In the genomic region with DNA sequence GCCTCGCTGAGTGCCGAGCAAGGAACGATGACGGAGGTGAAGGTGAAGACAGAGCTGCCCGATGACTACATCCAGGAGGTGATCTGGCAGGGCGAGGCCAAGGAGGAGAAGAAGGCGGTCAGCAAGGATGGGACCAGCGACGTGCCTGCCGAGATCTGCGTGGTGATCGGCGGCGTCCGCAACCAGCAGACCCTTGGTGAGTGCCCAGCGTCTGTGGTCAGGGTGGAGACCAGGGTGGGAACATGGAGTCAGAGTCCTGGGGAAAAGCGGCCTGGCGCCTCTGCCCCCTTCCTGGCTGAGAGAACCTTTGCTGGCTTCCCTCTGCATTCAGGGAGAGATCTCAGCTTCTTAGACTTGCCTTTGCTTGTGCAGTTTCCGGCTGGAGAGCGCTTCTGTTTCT, we compare ENCODE assay signal across 27 cellular contexts.
"Had no signal": no experiment of that assay in that cellular context is flagged by ENCODE, and none has a peak within 500 bp of the region (broad histone marks: within the 10 kb centered on the region; RNA-seq: fewer than 3 reads in every experiment).

No MANE protein-coding gene starts in this region.

- H3K9me3 ChIP-seq: colonic mucosa, lower lobe of right lung, mucosa of descending colon, SK-N-SH, stomach, tibial nerve had no signal

- H3K27me3 ChIP-seq: colonic mucosa, dorsolateral prefrontal cortex, stomach, tibial nerve had no signal

- H3K4me2 ChIP-seq: SK-N-SH had no signal

- ATAC-seq: activated naive CD8-positive, alpha-beta T cell treated with anti-CD3 and anti-CD28 coated beads, Interleukin-2, amount 50 U/mL, for 24 hours; left colon; stimulated activated memory B cell treated with anti-CD40 and anti-IgM and Interleukin-4, amounts not matched to agents 10 μg/mL and 1 μg/mL and 100 μg/mL, for 72 hours had no signal

- H3K4me3 ChIP-seq: colonic mucosa, dorsolateral prefrontal cortex, lower lobe of right lung, mucosa of descending colon, stomach, tibial nerve had no signal

- H3K4me1 Mint-ChIP-seq: activated naive CD4-positive, alpha-beta T cell treated with anti-CD3 and anti-CD28 coated beads, Interleukin-2, amount 50 U/mL, for 24 hours had no signal

- H3K27ac Mint-ChIP-seq: activated CD4-positive, alpha-beta memory T cell treated with anti-CD3 and anti-CD28 coated beads for 36 hours; activated CD4-positive, alpha-beta T cell treated with anti-CD3 and anti-CD28 coated beads, Interleukin-2, amount 10 ng/mL, durations not matched to agents 24 days and 14 days; activated naive CD4-positive, alpha-beta T cell treated with anti-CD3 and anti-CD28 coated beads, Interleukin-2, amount 50 U/mL, for 24 hours; activated naive CD8-positive, alpha-beta T cell treated with anti-CD3 and anti-CD28 coated beads, Interleukin-2, amount 50 U/mL, for 24 hours; activated T-cell treated with anti-CD3 and anti-CD28 coated beads, Interleukin-2, amount 50 U/mL, for 24 hours; stimulated activated memory B cell treated with anti-CD40 and anti-IgM and Interleukin-4, amounts not matched to agents 10 μg/mL and 1 μg/mL and 100 μg/mL, for 72 hours; T-helper 1 cell treated with Interleukin-12 subunit alpha and Interleukin-12 subunit beta and Interleukin-4 antibody, amounts not matched to agents 30 μg/mL and 1 μg/mL, for 36 hours had no signal

- H3K4me1 ChIP-seq: colonic mucosa had no signal

- DNase-seq: activated CD4-positive, alpha-beta memory T cell treated with anti-CD3 and anti-CD28 coated beads for 36 hours; activated CD4-positive, alpha-beta T cell treated with anti-CD3 and anti-CD28 coated beads, Interleukin-2, amount 10 ng/mL, durations not matched to agents 24 days and 14 days; activated CD4-positive, CD25-positive, alpha-beta regulatory T cell treated with anti-CD3 and anti-CD28 coated beads, Interleukin-2, amount 50 U/mL, for 72 hours; activated CD8-positive, alpha-beta memory T cell treated with anti-CD3 and anti-CD28 coated beads, Interleukin-2, amount 50 U/mL, for 48 hours; activated naive CD8-positive, alpha-beta T cell treated with anti-CD3 and anti-CD28 coated beads, Interleukin-2, amount 50 U/mL, for 24 hours; activated T-cell treated with anti-CD3 and anti-CD28 coated beads, Interleukin-2, amount 50 U/mL, for 24 hours; amygdala; colonic mucosa; effector memory CD4-positive, alpha-beta T cell; hippocampal formation; left colon; lower lobe of right lung; mesenchymal stem cell; mucosa of descending colon; occipital lobe; SK-N-SH; small intestine; stimulated activated CD4-positive, alpha-beta T cell treated with anti-CD3 and anti-CD28 coated beads, Interleukin-4, amount 100 ng/mL, for 24 hours; stomach; SW 1271; T1000 had no signal

- H3K9me3 Mint-ChIP-seq: activated CD4-positive, alpha-beta memory T cell treated with anti-CD3 and anti-CD28 coated beads for 36 hours; activated CD4-positive, alpha-beta T cell treated with anti-CD3 and anti-CD28 coated beads, Interleukin-2, amount 10 ng/mL, durations not matched to agents 24 days and 14 days; activated naive CD4-positive, alpha-beta T cell treated with anti-CD3 and anti-CD28 coated beads, Interleukin-2, amount 50 U/mL, for 24 hours; activated naive CD8-positive, alpha-beta T cell treated with anti-CD3 and anti-CD28 coated beads, Interleukin-2, amount 50 U/mL, for 24 hours; activated T-cell treated with anti-CD3 and anti-CD28 coated beads, Interleukin-2, amount 50 U/mL, for 24 hours; neural crest cell; stimulated activated memory B cell treated with anti-CD40 and anti-IgM and Interleukin-4, amounts not matched to agents 10 μg/mL and 1 μg/mL and 100 μg/mL, for 72 hours; T-helper 1 cell treated with Interleukin-12 subunit alpha and Interleukin-12 subunit beta and Interleukin-4 antibody, amounts not matched to agents 30 μg/mL and 1 μg/mL, for 36 hours had no signal

- H3K27ac ChIP-seq: colonic mucosa, lower lobe of right lung had no signal

- H3K4me3 Mint-ChIP-seq: activated CD4-positive, alpha-beta memory T cell treated with anti-CD3 and anti-CD28 coated beads for 36 hours; activated CD4-positive, alpha-beta T cell treated with anti-CD3 and anti-CD28 coated beads, Interleukin-2, amount 10 ng/mL, durations not matched to agents 24 days and 14 days; activated naive CD4-positive, alpha-beta T cell treated with anti-CD3 and anti-CD28 coated beads, Interleukin-2, amount 50 U/mL, for 24 hours; activated naive CD8-positive, alpha-beta T cell treated with anti-CD3 and anti-CD28 coated beads, Interleukin-2, amount 50 U/mL, for 24 hours; activated T-cell treated with anti-CD3 and anti-CD28 coated beads, Interleukin-2, amount 50 U/mL, for 24 hours; neural crest cell; stimulated activated memory B cell treated with anti-CD40 and anti-IgM and Interleukin-4, amounts not matched to agents 10 μg/mL and 1 μg/mL and 100 μg/mL, for 72 hours; T-helper 1 cell treated with Interleukin-12 subunit alpha and Interleukin-12 subunit beta and Interleukin-4 antibody, amounts not matched to agents 30 μg/mL and 1 μg/mL, for 36 hours had no signal

- H3K9me2 ChIP-seq: SK-N-SH had no signal

- H3K9ac ChIP-seq: SK-N-SH had no signal

- H3K27me3 Mint-ChIP-seq: activated CD4-positive, alpha-beta memory T cell treated with anti-CD3 and anti-CD28 coated beads for 36 hours; activated CD4-positive, alpha-beta T cell treated with anti-CD3 and anti-CD28 coated beads, Interleukin-2, amount 10 ng/mL, durations not matched to agents 24 days and 14 days; activated naive CD4-positive, alpha-beta T cell treated with anti-CD3 and anti-CD28 coated beads, Interleukin-2, amount 50 U/mL, for 24 hours; activated naive CD8-positive, alpha-beta T cell treated with anti-CD3 and anti-CD28 coated beads, Interleukin-2, amount 50 U/mL, for 24 hours; activated T-cell treated with anti-CD3 and anti-CD28 coated beads, Interleukin-2, amount 50 U/mL, for 24 hours; stimulated activated memory B cell treated with anti-CD40 and anti-IgM and Interleukin-4, amounts not matched to agents 10 μg/mL and 1 μg/mL and 100 μg/mL, for 72 hours had no signal

- H3K36me3 ChIP-seq: colonic mucosa had no signal

- H3K36me3 Mint-ChIP-seq: activated CD4-positive, alpha-beta memory T cell treated with anti-CD3 and anti-CD28 coated beads for 36 hours; activated naive CD4-positive, alpha-beta T cell treated with anti-CD3 and anti-CD28 coated beads, Interleukin-2, amount 50 U/mL, for 24 hours had no signal
